In genomic region chr7:30351274-30351673, GRCh38 we compare ENCODE assay signal across 1 cellular context.
A peak's percentile ranks its signal among the peaks of the same experiment; 100 is the strongest.
TF ChIP-seq lines count a peak whose summit lies in the region.

No MANE protein-coding gene starts in this region.

TF ChIP-seq in K562, 482 proteins besides CTCF, POLR2A, EP300 and RAD21 (continued from another document):
- TF ChIP-seq, protein P1, sequence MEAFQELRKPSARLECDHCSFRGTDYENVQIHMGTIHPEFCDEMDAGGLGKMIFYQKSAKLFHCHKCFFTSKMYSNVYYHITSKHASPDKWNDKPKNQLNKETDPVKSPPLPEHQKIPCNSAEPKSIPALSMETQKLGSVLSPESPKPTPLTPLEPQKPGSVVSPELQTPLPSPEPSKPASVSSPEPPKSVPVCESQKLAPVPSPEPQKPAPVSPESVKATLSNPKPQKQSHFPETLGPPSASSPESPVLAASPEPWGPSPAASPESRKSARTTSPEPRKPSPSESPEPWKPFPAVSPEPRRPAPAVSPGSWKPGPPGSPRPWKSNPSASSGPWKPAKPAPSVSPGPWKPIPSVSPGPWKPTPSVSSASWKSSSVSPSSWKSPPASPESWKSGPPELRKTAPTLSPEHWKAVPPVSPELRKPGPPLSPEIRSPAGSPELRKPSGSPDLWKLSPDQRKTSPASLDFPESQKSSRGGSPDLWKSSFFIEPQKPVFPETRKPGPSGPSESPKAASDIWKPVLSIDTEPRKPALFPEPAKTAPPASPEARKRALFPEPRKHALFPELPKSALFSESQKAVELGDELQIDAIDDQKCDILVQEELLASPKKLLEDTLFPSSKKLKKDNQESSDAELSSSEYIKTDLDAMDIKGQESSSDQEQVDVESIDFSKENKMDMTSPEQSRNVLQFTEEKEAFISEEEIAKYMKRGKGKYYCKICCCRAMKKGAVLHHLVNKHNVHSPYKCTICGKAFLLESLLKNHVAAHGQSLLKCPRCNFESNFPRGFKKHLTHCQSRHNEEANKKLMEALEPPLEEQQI (IDR thresholded peaks at IDR 0.05): 0 out of 2 replicates have a peak, but pooled peaks have one; percentile 24
